In genomic region chr17:18186271-18186982, GRCh38 we compare ENCODE assay signal across 8 cellular contexts. TPM values are rescaled to one million over a fixed set of nuclear protein-coding genes. Genes with fewer than 3 reads are reported as not detected.
DNase-seq lines count a peak whose midpoint lies in the region; ATAC-seq and TF ChIP-seq lines count a peak whose summit lies in the region.

No MANE protein-coding gene starts in this region.

- H3K27ac ChIP-seq in SK-N-MC (peak overlapping the region; percentile 30; the same call in 1 of the 2 replicates), gastrocnemius medialis (peak overlapping the region; percentile 89 to 97 (median 95))

- H3K4me3 ChIP-seq in GM06990 (replicated peaks; ENCODE audit: low read depth, low read length): peak overlapping the region; percentile 74
- peak overlapping the region; percentile 93 for H3K4me3 ChIP-seq in SK-N-MC
- peak overlapping the region; percentile 65 for H3K4me3 ChIP-seq in fibroblast of mammary gland (ENCODE audit: control insufficient read depth, low read depth, low read length)
- H3K4me3 ChIP-seq in gastrocnemius medialis: peak overlapping the region; percentile 74 to 100 (median 88)
- no peak overlapping the region for H3K4me3 ChIP-seq in mucosa of descending colon

- intact Hi-C loops in gastrocnemius medialis (cut with DNase I; ENCODE audit: low total_unique reads): loop anchor here (10.0 kb wide), 1 partner anchor 342 kb away; no protein-coding TSS in a partner anchor
- intact Hi-C loops in mucosa of descending colon (cut with DNase I, micrococcal nuclease): no loop called here

- TF ChIP-seq CTCF in GM06990 (IDR thresholded peaks at IDR 0.05; ENCODE audit: insufficient read depth, low read length, poor library complexity, severe bottlenecking) (no peak), fibroblast of mammary gland (conservative IDR thresholded peaks at IDR 0.05; ENCODE audit: control insufficient read depth, insufficient read depth, low read depth, low read length) (no peak), gastrocnemius medialis (IDR thresholded peaks at IDR 0.05 in 4 of 5, conservative IDR thresholded peaks at IDR 0.05 in 1 of 5) (no peak), mucosa of descending colon (IDR thresholded peaks at IDR 0.05) (no peak)

- peak overlapping the region; percentile 73 for H3K9ac ChIP-seq in SK-N-MC (ENCODE audit: insufficient read length)

- H3K27me3 ChIP-seq in GM06990 (replicated peaks; ENCODE audit: control insufficient read depth, insufficient read depth, low read length): no peaks in the 10 kb centered on the region
- no peaks in the 10 kb centered on the region for H3K27me3 ChIP-seq in gastrocnemius medialis

- H3K36me3 ChIP-seq in GM06990 (ENCODE audit: control insufficient read depth, insufficient read depth, low read length) (peaks cover 4% of the 10 kb centered on the region), SK-N-MC (ENCODE audit: insufficient read depth, low read length) (peaks cover 36% of the 10 kb centered on the region), gastrocnemius medialis (no peaks in the 10 kb centered on the region), mucosa of descending colon (ENCODE audit: low read depth) (peaks cover 5% of the 10 kb centered on the region)

- H3K4me1 ChIP-seq in gastrocnemius medialis (peaks cover 74 to 75% of the 10 kb centered on the region in 2 donors), mucosa of descending colon (ENCODE audit: low read depth) (peaks cover 55% of the 10 kb centered on the region)

- no peaks in the 10 kb centered on the region for H3K9me3 ChIP-seq in SK-N-MC (ENCODE audit: low read depth, low read length)
- no peaks in the 10 kb centered on the region for H3K9me3 ChIP-seq in gastrocnemius medialis
- H3K9me3 ChIP-seq in mucosa of descending colon: no peaks in the 10 kb centered on the region

- ATAC-seq in gastrocnemius medialis (no peak), HG03460 (IDR thresholded peaks at IDR 0.05; ENCODE audit: unreplicated experiment) (no peak), GM19324 (IDR thresholded peaks at IDR 0.05; ENCODE audit: low FRiP score, unreplicated experiment) (no peak), mucosa of descending colon (no peak)

- TF ChIP-seq POLR2A in gastrocnemius medialis (IDR thresholded peaks at IDR 0.05): no peak

- in situ Hi-C loops in gastrocnemius medialis (cut with MboI; ENCODE audit: low sequenced_read_pairs in 4 of 4): no loop called here

- DNase-seq in GM06990 (ENCODE audit: extremely low read depth, insufficient read length): no peak
- no peak for DNase-seq in SK-N-MC (ENCODE audit: low read depth, low spot score)
- peak; percentile 76 for DNase-seq in fibroblast of mammary gland (ENCODE audit: low read depth)
- no peak for DNase-seq in gastrocnemius medialis
- no peak for DNase-seq in SK-N-DZ (ENCODE audit: low spot score)
- no peak for DNase-seq in mucosa of descending colon

RNA-seq across cellular contexts. Expression of gene ALKBH5, which starts 2.8 kb away (rescaled TPM):
- total RNA-seq in gastrocnemius medialis: 100 to 1,000 TPM; 188 to 271 (median 224) TPM
- 65.7 and 68.3 TPM in 2 replicates for polyA plus RNA-seq in SK-N-DZ (2014; cell fraction: cytosol; rRNA removed)
- polyA plus RNA-seq in SK-N-DZ (2014; cell fraction: nucleus; rRNA removed): 39.1 and 41.5 TPM in 2 replicates
- 100 to 1,000 TPM in 1 of 3 donors, 10 to 100 TPM in 2; 70.7 to 151 (median 75.6) TPM for total RNA-seq in mucosa of descending colon

RNA-seq across cellular contexts. Expression of gene LLGL1, which starts 39.0 kb away (rescaled TPM):
- total RNA-seq in gastrocnemius medialis: 10 to 100 TPM in 3 of 4 donors, 1 to 10 TPM in 1; 9.7 to 21.0 (median 15.7) TPM
- polyA plus RNA-seq in SK-N-DZ (2014; cell fraction: cytosol; rRNA removed): 99.4 and 115 TPM in 2 replicates
- polyA plus RNA-seq in SK-N-DZ (2014; cell fraction: nucleus; rRNA removed): 83.2 and 89.5 TPM in 2 replicates
- 10 to 100 TPM in 2 of 3 donors, 1 to 10 TPM in 1; 6.7 to 15.1 (median 10.3) TPM for total RNA-seq in mucosa of descending colon
